In genomic region chr1:156927215-156928042, GRCh38 we compare ENCODE assay signal across 1 cellular context.
TF ChIP-seq lines count a peak whose summit lies in the region.

No MANE protein-coding gene starts in this region.

TF ChIP-seq in K562, 482 proteins besides CTCF, POLR2A, EP300 and RAD21 (continued from another document and continues in another):
- TF ChIP-seq RNF219 (CRISPR knock-in tag; IDR thresholded peaks at IDR 0.05) (no peak), SRSF1 (IDR thresholded peaks at IDR 0.05; ENCODE audit: low read depth, low read length) (no peak), KLF16 (IDR thresholded peaks at IDR 0.05) (no peak), ZFP91 (CRISPR knock-in tag; IDR thresholded peaks at IDR 0.05) (no peak), ZNF121 (CRISPR knock-in tag; conservative IDR thresholded peaks at IDR 0.05) (no peak), TAF7 (tag; IDR thresholded peaks at IDR 0.05) (no peak), CREB3 (tag; conservative IDR thresholded peaks at IDR 0.05; ENCODE audit: low read depth) (no peak), SIN3B (IDR thresholded peaks at IDR 0.05; ENCODE audit: low read depth) (no peak), ATF7 (IDR thresholded peaks at IDR 0.05) (no peak), LEF1 (IDR thresholded peaks at IDR 0.05) (no peak), NR4A1 (CRISPR knock-in tag; IDR thresholded peaks at IDR 0.05) (no peak), NR4A1 (tag; IDR thresholded peaks at IDR 0.05) (no peak), NR2F6 (CRISPR knock-in tag; IDR thresholded peaks at IDR 0.05) (no peak), ZNF23 (CRISPR knock-in tag; IDR thresholded peaks at IDR 0.05) (no peak), ZNF695 (CRISPR knock-in tag; IDR thresholded peaks at IDR 0.05) (no peak), CHD1 (IDR thresholded peaks at IDR 0.05; ENCODE audit: low read length) (no peak), RREB1 (CRISPR knock-in tag; IDR thresholded peaks at IDR 0.05) (no peak), CBFB (CRISPR knock-in tag; IDR thresholded peaks at IDR 0.05) (no peak), HCFC1 (IDR thresholded peaks at IDR 0.05; ENCODE audit: low read depth, low read length) (no peak), E2F6 (IDR thresholded peaks at IDR 0.05; ENCODE audit: borderline replicate concordance in 1 of 2, extremely low read depth in 1 of 2, insufficient read depth in 1 of 2, insufficient read length in 1 of 2, low read depth in 1 of 2, low read length in 1 of 2, poor library complexity in 1 of 2, severe bottlenecking in 1 of 2) (peak; percentile 12 to 46), NR0B1 (IDR thresholded peaks at IDR 0.05; ENCODE audit: partially characterized antibody) (no peak), SNAPC5 (CRISPR knock-in tag; IDR thresholded peaks at IDR 0.05) (no peak), JUN (IDR thresholded peaks at IDR 0.05; ENCODE audit: borderline replicate concordance, low read depth, low read length) (no peak), JUN (CRISPR knock-in tag; IDR thresholded peaks at IDR 0.05; ENCODE audit: borderline replicate concordance) (no peak), GABPB2 (CRISPR knock-in tag; conservative IDR thresholded peaks at IDR 0.05) (no peak), KLF10 (CRISPR knock-in tag; IDR thresholded peaks at IDR 0.05) (no peak), CC2D1A (IDR thresholded peaks at IDR 0.05) (0 out of 2 replicates have a peak, but pooled peaks have one; percentile 21), ATF2 (CRISPR knock-in tag; IDR thresholded peaks at IDR 0.05) (no peak), ZNF512 (tag; IDR thresholded peaks at IDR 0.05) (no peak), PYGO2 (tag; IDR thresholded peaks at IDR 0.05) (no peak), REST (CRISPR knock-in tag; IDR thresholded peaks at IDR 0.05; ENCODE audit: low read depth) (no peak), RNF2 (IDR thresholded peaks at IDR 0.05) (no peak), DACH1 (IDR thresholded peaks at IDR 0.05; ENCODE audit: partially characterized antibody) (no peak), EGR1 (conservative IDR thresholded peaks at IDR 0.05) (peak; percentile 73), GTF3C2 (IDR thresholded peaks at IDR 0.05; ENCODE audit: borderline replicate concordance, extremely low read depth, insufficient read length) (no peak), RBM25 (IDR thresholded peaks at IDR 0.05; ENCODE audit: low read depth, low read length, severe bottlenecking) (no peak), CHCHD3 (CRISPR knock-in tag; IDR thresholded peaks at IDR 0.05) (no peak)
